20 cellular contexts compared by ENCODE assay signal in genomic region chr13:72379581-72379980, GRCh38.
"Had no signal": no experiment of that assay in that cellular context is flagged by ENCODE, and none has a peak within 500 bp of the region (broad histone marks: within the 10 kb centered on the region; RNA-seq: fewer than 3 reads in every experiment).

No MANE protein-coding gene starts in this region.

- H3K36me3 Mint-ChIP-seq: activated naive CD8-positive, alpha-beta T cell treated with anti-CD3 and anti-CD28 coated beads for 36 hours; memory B cell; natural killer cell; stimulated activated naive B cell treated with anti-CD40 and anti-IgM and Interleukin-4, amounts not matched to agents 10 μg/mL and 1 μg/mL and 100 μg/mL, for 72 hours; WTC11 had no signal

- H3K27me3 Mint-ChIP-seq: activated naive CD8-positive, alpha-beta T cell treated with anti-CD3 and anti-CD28 coated beads for 36 hours; memory B cell; stimulated activated naive B cell treated with anti-CD40 and anti-IgM and Interleukin-4, amounts not matched to agents 10 μg/mL and 1 μg/mL and 100 μg/mL, for 72 hours; T-helper 17 cell had no signal

- H3K4me3 Mint-ChIP-seq: activated naive CD8-positive, alpha-beta T cell treated with anti-CD3 and anti-CD28 coated beads for 36 hours; activated T-cell treated with anti-CD3 and anti-CD28 coated beads, Interleukin-2, amount 50 U/mL, for 72 hours; memory B cell; natural killer cell; stimulated activated naive B cell treated with anti-CD40 and anti-IgM and Interleukin-4, amounts not matched to agents 10 μg/mL and 1 μg/mL and 100 μg/mL, for 72 hours; T-helper 17 cell; WTC11 had no signal

- H3K4me3 ChIP-seq: breast epithelium, left lung, tibial artery, vagina had no signal

- H2AFZ ChIP-seq: parathyroid adenoma had no signal

- H3K9ac ChIP-seq: parathyroid adenoma had no signal

- H3K4me1 ChIP-seq: breast epithelium, parathyroid adenoma, tibial artery, vagina had no signal

- DNase-seq: activated CD4-positive, alpha-beta T cell treated with anti-CD3 and anti-CD28 coated beads for 4 hours; activated CD8-positive, alpha-beta memory T cell treated with anti-CD3 and anti-CD28 coated beads, Interleukin-2, amount 50 U/mL, for 48 hours; activated gamma-delta T cell treated with Interleukin-2 at 50 U/mL for 16 hours; activated naive CD8-positive, alpha-beta T cell treated with anti-CD3 and anti-CD28 coated beads for 36 hours; activated T-cell treated with anti-CD3 and anti-CD28 coated beads, Interleukin-2, amount 50 U/mL, for 72 hours; dermis blood vessel endothelial cell; erythroblast; islet precursor cell; left lung; natural killer cell; stimulated activated CD4-positive, alpha-beta T cell treated with anti-CD3 and anti-CD28 coated beads, Interleukin-2, amount 100 ng/mL, for 48 hours; stimulated activated naive B cell treated with anti-CD40 and anti-IgM and Interleukin-4, amounts not matched to agents 10 μg/mL and 1 μg/mL and 100 μg/mL, for 72 hours; T-helper 17 cell; tibial artery had no signal

- H3K36me3 ChIP-seq: breast epithelium, left lung, neutrophil, tibial artery, vagina had no signal

- H3K4me1 Mint-ChIP-seq: activated naive CD8-positive, alpha-beta T cell treated with anti-CD3 and anti-CD28 coated beads for 36 hours; memory B cell; natural killer cell; stimulated activated naive B cell treated with anti-CD40 and anti-IgM and Interleukin-4, amounts not matched to agents 10 μg/mL and 1 μg/mL and 100 μg/mL, for 72 hours; T-helper 17 cell had no signal

- ATAC-seq: activated T-cell treated with anti-CD3 and anti-CD28 coated beads, Interleukin-2, amount 50 U/mL, for 72 hours; left lung; natural killer cell; stimulated activated naive B cell treated with anti-CD40 and anti-IgM and Interleukin-4, amounts not matched to agents 10 μg/mL and 1 μg/mL and 100 μg/mL, for 72 hours; T-helper 17 cell; WTC11 had no signal

- H3K9me3 Mint-ChIP-seq: activated naive CD8-positive, alpha-beta T cell treated with anti-CD3 and anti-CD28 coated beads for 36 hours had no signal

- H3K9me3 ChIP-seq: breast epithelium, left lung, neutrophil, tibial artery, vagina had no signal

- H3K79me2 ChIP-seq: parathyroid adenoma had no signal

- H3K27ac Mint-ChIP-seq: activated naive CD8-positive, alpha-beta T cell treated with anti-CD3 and anti-CD28 coated beads for 36 hours; activated T-cell treated with anti-CD3 and anti-CD28 coated beads, Interleukin-2, amount 50 U/mL, for 72 hours; memory B cell; natural killer cell; stimulated activated naive B cell treated with anti-CD40 and anti-IgM and Interleukin-4, amounts not matched to agents 10 μg/mL and 1 μg/mL and 100 μg/mL, for 72 hours; T-helper 17 cell; WTC11 had no signal

- H3K27ac ChIP-seq: breast epithelium, left lung, neutrophil, parathyroid adenoma, tibial artery, vagina had no signal

- H3K27me3 ChIP-seq: breast epithelium, left lung, neutrophil, tibial artery, vagina had no signal
